Comparison of ENCODE assay signal across 8 cellular contexts in the genomic region with DNA sequence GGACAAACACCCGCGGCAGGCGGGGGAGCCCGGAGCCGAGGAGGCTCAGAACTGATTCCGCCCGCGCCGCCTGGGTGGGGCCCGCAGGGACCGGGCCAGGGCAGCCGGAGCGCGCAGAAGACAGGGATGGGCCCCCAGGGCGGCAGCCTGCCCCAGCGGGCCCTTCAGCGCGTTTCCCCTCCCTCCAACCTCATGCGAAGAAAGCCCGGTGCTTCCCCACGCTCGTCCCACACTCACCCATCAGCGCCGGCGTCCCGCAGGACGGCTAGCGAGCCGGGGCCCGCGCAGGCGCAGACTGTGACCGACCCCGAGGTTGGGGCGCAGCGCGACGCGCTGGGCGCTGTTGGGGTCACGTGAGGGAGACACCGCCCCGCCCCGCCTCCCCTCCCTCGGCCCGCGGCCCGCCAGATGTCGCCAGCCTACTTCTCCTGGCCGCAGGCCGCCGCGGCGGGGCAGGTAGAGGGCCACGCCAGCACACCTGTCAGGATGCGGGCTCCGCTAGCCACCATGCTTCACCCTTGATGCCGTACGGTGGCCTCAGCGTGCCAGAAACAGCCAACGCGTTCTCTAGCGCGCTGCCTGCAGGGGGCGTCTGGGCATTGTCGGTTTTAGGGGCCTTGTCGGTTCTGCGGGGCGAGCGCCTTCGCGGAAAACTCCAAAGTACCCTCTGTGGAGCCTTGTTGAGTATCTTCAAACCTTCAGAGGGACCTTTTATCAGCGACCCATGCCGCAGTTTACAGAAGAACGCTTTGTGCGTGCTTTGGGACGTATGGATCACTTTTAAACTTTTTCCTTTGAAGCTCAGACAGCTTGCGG. TPM values are rescaled to one million over a fixed set of nuclear protein-coding genes. Genes with fewer than 3 reads are reported as not detected.
A peak's percentile ranks its signal among the peaks of the same experiment; 100 is the strongest.
DNase-seq lines count a peak whose midpoint lies in the region; ATAC-seq and TF ChIP-seq lines count a peak whose summit lies in the region.

A gene with protein sequence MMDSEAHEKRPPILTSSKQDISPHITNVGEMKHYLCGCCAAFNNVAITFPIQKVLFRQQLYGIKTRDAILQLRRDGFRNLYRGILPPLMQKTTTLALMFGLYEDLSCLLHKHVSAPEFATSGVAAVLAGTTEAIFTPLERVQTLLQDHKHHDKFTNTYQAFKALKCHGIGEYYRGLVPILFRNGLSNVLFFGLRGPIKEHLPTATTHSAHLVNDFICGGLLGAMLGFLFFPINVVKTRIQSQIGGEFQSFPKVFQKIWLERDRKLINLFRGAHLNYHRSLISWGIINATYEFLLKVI (minus strand): TSS at position 297 of the 816 bp plus-strand sequence. CDS start 15,577 bp downstream, outside the sequence.

- CTCF ChIA-PET in PC-9 (lab: Charles Lee) = no interaction called here

- no peaks in the 10 kb centered on the region for H3K9me3 Mint-ChIP-seq in activated T-cell treated with anti-CD3 and anti-CD28 coated beads, Interleukin-2, amount 50 U/mL, for 24 hours

- H3K27ac ChIP-seq in PC-9 = peak within 1 kb of the TSS; percentile 42
- peak within 1 kb of the TSS; percentile 84 for H3K27ac ChIP-seq in muscle layer of duodenum (ENCODE audit: low read length)

- peaks cover 29% of the 10 kb centered on the region for H3K4me1 Mint-ChIP-seq in activated T-cell treated with anti-CD3 and anti-CD28 coated beads, Interleukin-2, amount 50 U/mL, for 24 hours (ENCODE audit: low read depth)

- intact Hi-C loops in PC-9 (cut with micrococcal nuclease; ENCODE audit: unreplicated experiment) = loop anchor here (2.0 to 10.0 kb wide), 6 partner anchors 157 to 498 kb away; a partner anchor contains a TSS

- H3K4me3 ChIP-seq in PC-9 (peak within 1 kb of the TSS; percentile 76), muscle layer of duodenum (ENCODE audit: low read depth in 1 of 2, low read length in 2 of 2) (peak within 1 kb of the TSS; percentile 89 to 97)

- H3K4me1 ChIP-seq in PC-9 (replicated peaks; ENCODE audit: insufficient read depth) = peaks cover 20% of the 10 kb centered on the region
- H3K4me1 ChIP-seq in muscle layer of duodenum (ENCODE audit: control insufficient read depth in 1 of 2, insufficient read depth in 2 of 2, low read length in 2 of 2) = peaks cover 0 to 22% of the 10 kb centered on the region in 2 donors

- in situ Hi-C loops in KBM-7 (cut with MboI; ENCODE audit: low pct_unique_long_range_greater_than_20kb, low sequenced_read_pairs) = loop anchor here (10.0 to 25.0 kb wide), 2 partner anchors 161 to 433 kb away; a partner anchor contains a TSS

- no peaks in the 10 kb centered on the region for H3K27me3 ChIP-seq in PC-9 (ENCODE audit: insufficient read depth, low read depth)
- H3K27me3 ChIP-seq in muscle layer of duodenum (ENCODE audit: low read depth, low read length) = no peaks in the 10 kb centered on the region

- DNase-seq in DMS79 treated with DMSO at 0.1 percent for 48 hours (lab: John Stamatoyannopoulos, UW) (peak; percentile 92), KBM-7 (peak; percentile 94), PC-9 (peak; percentile 74 to 90)
- peak; percentile 99 for DNase-seq in activated T-cell treated with anti-CD3 and anti-CD28 coated beads, Interleukin-2, amount 50 U/mL, for 24 hours
- DNase-seq in stimulated activated CD8-positive, alpha-beta memory T cell treated with anti-CD3 and anti-CD28 coated beads, Interleukin-7, amount 100 ng/mL, for 48 hours (ENCODE audit: extremely low read depth in 1 of 2, low read depth in 1 of 2) = peak; percentile 82 to 88

- no peaks in the 10 kb centered on the region for H3K9me2 ChIP-seq in PC-9 (ENCODE audit: insufficient read depth)

- peak within 1 kb of the TSS; percentile 94 for H3K27ac Mint-ChIP-seq in activated T-cell treated with anti-CD3 and anti-CD28 coated beads, Interleukin-2, amount 50 U/mL, for 24 hours

- H3F3A ChIP-seq in PC-9 (ENCODE audit: insufficient read depth, low read depth) = peaks cover 13% of the 10 kb centered on the region; the same call in 1 of the 2 replicates

- H3K79me2 ChIP-seq in PC-9 (ENCODE audit: low read depth) = peaks cover 22% of the 10 kb centered on the region; the same call in 1 of the 2 replicates

- no TSS peak for BruUV-seq in PC-9 (replicated peaks; lab: Mats Ljungman, UMichigan)

- H4K20me1 ChIP-seq in PC-9 (ENCODE audit: insufficient read depth) = no peaks in the 10 kb centered on the region; the same call in 1 of the 2 replicates

- H3K4me2 ChIP-seq in PC-9 = peak within 1 kb of the TSS; percentile 95

- peak; percentile 76 for TF ChIP-seq CTCF in PC-9 (conservative IDR thresholded peaks at IDR 0.05)

- H3K9me3 ChIP-seq in PC-9 (ENCODE audit: insufficient read depth, low read depth) (no peaks in the 10 kb centered on the region), muscle layer of duodenum (ENCODE audit: control insufficient read depth in 1 of 2, low read length in 2 of 2) (no peaks in the 10 kb centered on the region)

- ATAC-seq in GM21717 (IDR thresholded peaks at IDR 0.05; ENCODE audit: unreplicated experiment) (peak; percentile 80), esophagus mucosa (peak; percentile 89)

- peak within 1 kb of the TSS; percentile 88 for H3K4me3 Mint-ChIP-seq in activated T-cell treated with anti-CD3 and anti-CD28 coated beads, Interleukin-2, amount 50 U/mL, for 24 hours

- peak within 1 kb of the TSS; percentile 62 for H2AFZ ChIP-seq in PC-9

- POLR2A ChIA-PET in PC-9 (lab: Charles Lee; ENCODE audit: unreplicated experiment) = no interaction called here

- H3K36me3 ChIP-seq in PC-9 (ENCODE audit: low read depth) (peaks cover 3% of the 10 kb centered on the region; the same call in 1 of the 2 replicates), muscle layer of duodenum (ENCODE audit: control insufficient read depth in 1 of 2, insufficient read depth in 2 of 2, low read length in 2 of 2) (peaks cover 4% of the 10 kb centered on the region in 2 donors)

- no peaks in the 10 kb centered on the region for H3K27me3 Mint-ChIP-seq in activated T-cell treated with anti-CD3 and anti-CD28 coated beads, Interleukin-2, amount 50 U/mL, for 24 hours

- peaks cover 23% of the 10 kb centered on the region for H3K36me3 Mint-ChIP-seq in activated T-cell treated with anti-CD3 and anti-CD28 coated beads, Interleukin-2, amount 50 U/mL, for 24 hours (ENCODE audit: low read depth)

RNA-seq across cellular contexts. Expression of the gene that starts here (rescaled TPM):
- total RNA-seq in PC-9 (2021) (12.7 and 14.9 TPM in 2 replicates), esophagus mucosa (20.8 TPM)

Comparison
In these comparisons a context has a peak if more than half of its experiments do, and no peak if none do; other contexts are left out.
1. Peak in every context shown above with its lines: DNase-seq, ATAC-seq, H3K4me3 ChIP-seq and H3K27ac ChIP-seq.